1 cellular context compared by ENCODE assay signal in genomic region chr14:23183479-23183878, GRCh38.
A peak's percentile ranks its signal among the peaks of the same experiment; 100 is the strongest.
TF ChIP-seq lines count a peak whose summit lies in the region.

Gene SLC7A8, minus strand, starts transcription at chr14:23183660. Its CDS starts 746 bp downstream, at chr14:23182914.

TF ChIP-seq in WTC11, 78 proteins besides CTCF, POLR2A, EP300 and RAD21 (continued from another document and continues in another):
- TF ChIP-seq MAX (CRISPR knock-in tag; IDR thresholded peaks at IDR 0.05), result no peak
- TF ChIP-seq CREB1 (CRISPR knock-in tag; IDR thresholded peaks at IDR 0.05), result no peak
- no peak for TF ChIP-seq RORB (CRISPR knock-in tag; IDR thresholded peaks at IDR 0.05)
- TF ChIP-seq, protein P1, sequence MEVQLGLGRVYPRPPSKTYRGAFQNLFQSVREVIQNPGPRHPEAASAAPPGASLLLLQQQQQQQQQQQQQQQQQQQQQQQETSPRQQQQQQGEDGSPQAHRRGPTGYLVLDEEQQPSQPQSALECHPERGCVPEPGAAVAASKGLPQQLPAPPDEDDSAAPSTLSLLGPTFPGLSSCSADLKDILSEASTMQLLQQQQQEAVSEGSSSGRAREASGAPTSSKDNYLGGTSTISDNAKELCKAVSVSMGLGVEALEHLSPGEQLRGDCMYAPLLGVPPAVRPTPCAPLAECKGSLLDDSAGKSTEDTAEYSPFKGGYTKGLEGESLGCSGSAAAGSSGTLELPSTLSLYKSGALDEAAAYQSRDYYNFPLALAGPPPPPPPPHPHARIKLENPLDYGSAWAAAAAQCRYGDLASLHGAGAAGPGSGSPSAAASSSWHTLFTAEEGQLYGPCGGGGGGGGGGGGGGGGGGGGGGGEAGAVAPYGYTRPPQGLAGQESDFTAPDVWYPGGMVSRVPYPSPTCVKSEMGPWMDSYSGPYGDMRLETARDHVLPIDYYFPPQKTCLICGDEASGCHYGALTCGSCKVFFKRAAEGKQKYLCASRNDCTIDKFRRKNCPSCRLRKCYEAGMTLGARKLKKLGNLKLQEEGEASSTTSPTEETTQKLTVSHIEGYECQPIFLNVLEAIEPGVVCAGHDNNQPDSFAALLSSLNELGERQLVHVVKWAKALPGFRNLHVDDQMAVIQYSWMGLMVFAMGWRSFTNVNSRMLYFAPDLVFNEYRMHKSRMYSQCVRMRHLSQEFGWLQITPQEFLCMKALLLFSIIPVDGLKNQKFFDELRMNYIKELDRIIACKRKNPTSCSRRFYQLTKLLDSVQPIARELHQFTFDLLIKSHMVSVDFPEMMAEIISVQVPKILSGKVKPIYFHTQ (CRISPR knock-in tag; IDR thresholded peaks at IDR 0.05), result 0 out of 2 replicates have a peak, but pooled peaks have one; percentile 30
- TF ChIP-seq, protein P2, sequence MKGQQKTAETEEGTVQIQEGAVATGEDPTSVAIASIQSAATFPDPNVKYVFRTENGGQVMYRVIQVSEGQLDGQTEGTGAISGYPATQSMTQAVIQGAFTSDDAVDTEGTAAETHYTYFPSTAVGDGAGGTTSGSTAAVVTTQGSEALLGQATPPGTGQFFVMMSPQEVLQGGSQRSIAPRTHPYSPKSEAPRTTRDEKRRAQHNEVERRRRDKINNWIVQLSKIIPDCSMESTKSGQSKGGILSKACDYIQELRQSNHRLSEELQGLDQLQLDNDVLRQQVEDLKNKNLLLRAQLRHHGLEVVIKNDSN (CRISPR knock-in tag; IDR thresholded peaks at IDR 0.05), result no peak
- TF ChIP-seq, protein P3, sequence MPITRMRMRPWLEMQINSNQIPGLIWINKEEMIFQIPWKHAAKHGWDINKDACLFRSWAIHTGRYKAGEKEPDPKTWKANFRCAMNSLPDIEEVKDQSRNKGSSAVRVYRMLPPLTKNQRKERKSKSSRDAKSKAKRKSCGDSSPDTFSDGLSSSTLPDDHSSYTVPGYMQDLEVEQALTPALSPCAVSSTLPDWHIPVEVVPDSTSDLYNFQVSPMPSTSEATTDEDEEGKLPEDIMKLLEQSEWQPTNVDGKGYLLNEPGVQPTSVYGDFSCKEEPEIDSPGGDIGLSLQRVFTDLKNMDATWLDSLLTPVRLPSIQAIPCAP (CRISPR knock-in tag; IDR thresholded peaks at IDR 0.05), result no peak
- TF ChIP-seq USF2 (CRISPR knock-in tag; IDR thresholded peaks at IDR 0.05), result no peak
- TF ChIP-seq E2F1 (CRISPR knock-in tag; IDR thresholded peaks at IDR 0.05), result no peak
- TF ChIP-seq ATF2 (CRISPR knock-in tag; IDR thresholded peaks at IDR 0.05; ENCODE audit: borderline replicate concordance, low read depth), result no peak
- no peak for TF ChIP-seq NFYB (CRISPR knock-in tag; conservative IDR thresholded peaks at IDR 0.05; ENCODE audit: low read depth)
- TF ChIP-seq, protein P4, sequence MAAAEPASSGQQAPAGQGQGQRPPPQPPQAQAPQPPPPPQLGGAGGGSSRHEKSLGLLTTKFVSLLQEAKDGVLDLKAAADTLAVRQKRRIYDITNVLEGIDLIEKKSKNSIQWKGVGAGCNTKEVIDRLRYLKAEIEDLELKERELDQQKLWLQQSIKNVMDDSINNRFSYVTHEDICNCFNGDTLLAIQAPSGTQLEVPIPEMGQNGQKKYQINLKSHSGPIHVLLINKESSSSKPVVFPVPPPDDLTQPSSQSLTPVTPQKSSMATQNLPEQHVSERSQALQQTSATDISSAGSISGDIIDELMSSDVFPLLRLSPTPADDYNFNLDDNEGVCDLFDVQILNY (CRISPR knock-in tag; IDR thresholded peaks at IDR 0.05), result no peak
- no peak for TF ChIP-seq FOXJ3 (CRISPR knock-in tag; IDR thresholded peaks at IDR 0.05; ENCODE audit: borderline replicate concordance)
- TF ChIP-seq EMX1 (CRISPR knock-in tag; IDR thresholded peaks at IDR 0.05), result no peak
- no peak for TF ChIP-seq ZNF219 (CRISPR knock-in tag; IDR thresholded peaks at IDR 0.05; ENCODE audit: borderline replicate concordance)
- TF ChIP-seq, protein P5, sequence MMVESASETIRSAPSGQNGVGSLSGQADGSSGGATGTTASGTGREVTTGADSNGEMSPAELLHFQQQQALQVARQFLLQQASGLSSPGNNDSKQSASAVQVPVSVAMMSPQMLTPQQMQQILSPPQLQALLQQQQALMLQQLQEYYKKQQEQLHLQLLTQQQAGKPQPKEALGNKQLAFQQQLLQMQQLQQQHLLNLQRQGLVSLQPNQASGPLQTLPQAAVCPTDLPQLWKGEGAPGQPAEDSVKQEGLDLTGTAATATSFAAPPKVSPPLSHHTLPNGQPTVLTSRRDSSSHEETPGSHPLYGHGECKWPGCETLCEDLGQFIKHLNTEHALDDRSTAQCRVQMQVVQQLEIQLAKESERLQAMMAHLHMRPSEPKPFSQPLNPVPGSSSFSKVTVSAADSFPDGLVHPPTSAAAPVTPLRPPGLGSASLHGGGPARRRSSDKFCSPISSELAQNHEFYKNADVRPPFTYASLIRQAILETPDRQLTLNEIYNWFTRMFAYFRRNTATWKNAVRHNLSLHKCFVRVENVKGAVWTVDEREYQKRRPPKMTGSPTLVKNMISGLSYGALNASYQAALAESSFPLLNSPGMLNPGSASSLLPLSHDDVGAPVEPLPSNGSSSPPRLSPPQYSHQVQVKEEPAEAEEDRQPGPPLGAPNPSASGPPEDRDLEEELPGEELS (CRISPR knock-in tag; IDR thresholded peaks at IDR 0.05), result no peak
- TF ChIP-seq GABPB1 (CRISPR knock-in tag; IDR thresholded peaks at IDR 0.05), result no peak
- TF ChIP-seq RELA (CRISPR knock-in tag; IDR thresholded peaks at IDR 0.05; ENCODE audit: borderline replicate concordance), result no peak
- no peak for TF ChIP-seq SMAD4 (CRISPR knock-in tag; IDR thresholded peaks at IDR 0.05)
- no peak for TF ChIP-seq TEAD4 (CRISPR knock-in tag; IDR thresholded peaks at IDR 0.05)
- TF ChIP-seq ZNF423 (CRISPR knock-in tag; IDR thresholded peaks at IDR 0.05), result no peak
- TF ChIP-seq, protein P6, sequence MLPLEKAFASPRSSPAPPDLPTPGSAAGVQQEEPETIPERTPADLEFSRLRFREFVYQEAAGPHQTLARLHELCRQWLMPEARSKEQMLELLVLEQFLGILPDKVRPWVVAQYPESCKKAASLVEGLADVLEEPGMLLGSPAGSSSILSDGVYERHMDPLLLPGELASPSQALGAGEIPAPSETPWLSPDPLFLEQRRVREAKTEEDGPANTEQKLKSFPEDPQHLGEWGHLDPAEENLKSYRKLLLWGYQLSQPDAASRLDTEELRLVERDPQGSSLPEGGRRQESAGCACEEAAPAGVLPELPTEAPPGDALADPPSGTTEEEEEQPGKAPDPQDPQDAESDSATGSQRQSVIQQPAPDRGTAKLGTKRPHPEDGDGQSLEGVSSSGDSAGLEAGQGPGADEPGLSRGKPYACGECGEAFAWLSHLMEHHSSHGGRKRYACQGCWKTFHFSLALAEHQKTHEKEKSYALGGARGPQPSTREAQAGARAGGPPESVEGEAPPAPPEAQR (CRISPR knock-in tag; IDR thresholded peaks at IDR 0.05), result no peak
- no peak for TF ChIP-seq ZNF425 (CRISPR knock-in tag; conservative IDR thresholded peaks at IDR 0.05)
- TF ChIP-seq, protein P7, sequence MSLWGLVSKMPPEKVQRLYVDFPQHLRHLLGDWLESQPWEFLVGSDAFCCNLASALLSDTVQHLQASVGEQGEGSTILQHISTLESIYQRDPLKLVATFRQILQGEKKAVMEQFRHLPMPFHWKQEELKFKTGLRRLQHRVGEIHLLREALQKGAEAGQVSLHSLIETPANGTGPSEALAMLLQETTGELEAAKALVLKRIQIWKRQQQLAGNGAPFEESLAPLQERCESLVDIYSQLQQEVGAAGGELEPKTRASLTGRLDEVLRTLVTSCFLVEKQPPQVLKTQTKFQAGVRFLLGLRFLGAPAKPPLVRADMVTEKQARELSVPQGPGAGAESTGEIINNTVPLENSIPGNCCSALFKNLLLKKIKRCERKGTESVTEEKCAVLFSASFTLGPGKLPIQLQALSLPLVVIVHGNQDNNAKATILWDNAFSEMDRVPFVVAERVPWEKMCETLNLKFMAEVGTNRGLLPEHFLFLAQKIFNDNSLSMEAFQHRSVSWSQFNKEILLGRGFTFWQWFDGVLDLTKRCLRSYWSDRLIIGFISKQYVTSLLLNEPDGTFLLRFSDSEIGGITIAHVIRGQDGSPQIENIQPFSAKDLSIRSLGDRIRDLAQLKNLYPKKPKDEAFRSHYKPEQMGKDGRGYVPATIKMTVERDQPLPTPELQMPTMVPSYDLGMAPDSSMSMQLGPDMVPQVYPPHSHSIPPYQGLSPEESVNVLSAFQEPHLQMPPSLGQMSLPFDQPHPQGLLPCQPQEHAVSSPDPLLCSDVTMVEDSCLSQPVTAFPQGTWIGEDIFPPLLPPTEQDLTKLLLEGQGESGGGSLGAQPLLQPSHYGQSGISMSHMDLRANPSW (CRISPR knock-in tag; conservative IDR thresholded peaks at IDR 0.05; ENCODE audit: low read depth), result no peak
- TF ChIP-seq OVOL2 (CRISPR knock-in tag; IDR thresholded peaks at IDR 0.05; ENCODE audit: borderline replicate concordance), result no peak
- TF ChIP-seq, protein P8, sequence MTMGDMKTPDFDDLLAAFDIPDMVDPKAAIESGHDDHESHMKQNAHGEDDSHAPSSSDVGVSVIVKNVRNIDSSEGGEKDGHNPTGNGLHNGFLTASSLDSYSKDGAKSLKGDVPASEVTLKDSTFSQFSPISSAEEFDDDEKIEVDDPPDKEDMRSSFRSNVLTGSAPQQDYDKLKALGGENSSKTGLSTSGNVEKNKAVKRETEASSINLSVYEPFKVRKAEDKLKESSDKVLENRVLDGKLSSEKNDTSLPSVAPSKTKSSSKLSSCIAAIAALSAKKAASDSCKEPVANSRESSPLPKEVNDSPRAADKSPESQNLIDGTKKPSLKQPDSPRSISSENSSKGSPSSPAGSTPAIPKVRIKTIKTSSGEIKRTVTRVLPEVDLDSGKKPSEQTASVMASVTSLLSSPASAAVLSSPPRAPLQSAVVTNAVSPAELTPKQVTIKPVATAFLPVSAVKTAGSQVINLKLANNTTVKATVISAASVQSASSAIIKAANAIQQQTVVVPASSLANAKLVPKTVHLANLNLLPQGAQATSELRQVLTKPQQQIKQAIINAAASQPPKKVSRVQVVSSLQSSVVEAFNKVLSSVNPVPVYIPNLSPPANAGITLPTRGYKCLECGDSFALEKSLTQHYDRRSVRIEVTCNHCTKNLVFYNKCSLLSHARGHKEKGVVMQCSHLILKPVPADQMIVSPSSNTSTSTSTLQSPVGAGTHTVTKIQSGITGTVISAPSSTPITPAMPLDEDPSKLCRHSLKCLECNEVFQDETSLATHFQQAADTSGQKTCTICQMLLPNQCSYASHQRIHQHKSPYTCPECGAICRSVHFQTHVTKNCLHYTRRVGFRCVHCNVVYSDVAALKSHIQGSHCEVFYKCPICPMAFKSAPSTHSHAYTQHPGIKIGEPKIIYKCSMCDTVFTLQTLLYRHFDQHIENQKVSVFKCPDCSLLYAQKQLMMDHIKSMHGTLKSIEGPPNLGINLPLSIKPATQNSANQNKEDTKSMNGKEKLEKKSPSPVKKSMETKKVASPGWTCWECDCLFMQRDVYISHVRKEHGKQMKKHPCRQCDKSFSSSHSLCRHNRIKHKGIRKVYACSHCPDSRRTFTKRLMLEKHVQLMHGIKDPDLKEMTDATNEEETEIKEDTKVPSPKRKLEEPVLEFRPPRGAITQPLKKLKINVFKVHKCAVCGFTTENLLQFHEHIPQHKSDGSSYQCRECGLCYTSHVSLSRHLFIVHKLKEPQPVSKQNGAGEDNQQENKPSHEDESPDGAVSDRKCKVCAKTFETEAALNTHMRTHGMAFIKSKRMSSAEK (CRISPR knock-in tag; IDR thresholded peaks at IDR 0.05; ENCODE audit: borderline replicate concordance), result no peak
